In the genomic region with DNA sequence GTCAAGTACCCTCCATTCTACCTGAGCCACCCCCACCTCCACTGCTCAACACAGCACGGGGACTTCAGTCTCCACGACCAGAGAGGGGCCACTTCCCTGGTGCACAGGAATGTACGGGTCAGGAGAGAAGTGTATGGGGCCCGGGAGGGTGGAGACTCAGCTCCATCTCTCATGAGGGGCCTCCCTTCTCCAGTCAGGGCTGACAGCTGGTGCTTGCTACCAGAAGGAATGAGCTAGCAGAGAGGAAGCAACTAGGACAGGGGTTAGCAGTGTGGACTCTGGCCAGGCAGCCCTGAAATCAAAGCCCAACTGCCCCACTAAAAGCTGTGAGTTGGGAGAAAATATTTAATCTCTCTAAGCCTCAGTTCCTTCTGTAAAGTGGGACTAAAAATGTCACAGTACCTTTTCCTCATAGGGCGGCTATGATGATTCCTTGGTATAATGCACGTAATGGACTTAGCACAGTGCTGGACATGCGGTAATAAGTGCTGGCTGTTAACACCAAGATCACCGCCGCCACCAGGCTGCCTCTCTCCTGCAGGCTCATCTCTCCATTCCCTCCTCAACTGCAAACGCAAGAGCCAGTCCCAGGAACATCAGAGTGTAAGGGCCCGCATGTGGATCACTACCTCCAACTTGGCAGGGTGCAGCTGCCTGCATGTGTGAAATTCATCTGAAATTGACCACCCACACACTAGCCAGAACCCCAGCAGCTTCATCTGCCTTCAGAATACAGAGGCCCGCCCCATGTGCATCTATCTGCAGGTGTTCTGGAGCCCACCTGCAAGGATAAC, we compare ENCODE assay signal across 14 cellular contexts. TPM values are rescaled to one million over a fixed set of nuclear protein-coding genes. Genes with fewer than 3 reads are reported as not detected.
A peak's percentile ranks its signal among the peaks of the same experiment; 100 is the strongest.
DNase-seq lines count a peak whose midpoint lies in the region; ATAC-seq and TF ChIP-seq lines count a peak whose summit lies in the region.
"Had no signal": no experiment of that assay in that cellular context is flagged by ENCODE, and none has a peak within 500 bp of the region (broad histone marks: within the 10 kb centered on the region; RNA-seq: fewer than 3 reads in every experiment).

No MANE protein-coding gene starts in this region.

- H3K9me3 ChIP-seq in CD8-positive, alpha-beta T cell (ENCODE audit: low read length): no peaks in the 10 kb centered on the region
- no peaks in the 10 kb centered on the region for H3K9me3 ChIP-seq in SJCRH30 (replicated peaks)
- H3K9me3 ChIP-seq in osteoblast (ENCODE audit: low read depth, low read length): no peaks in the 10 kb centered on the region
- H3K9me3 ChIP-seq: MG63 had no signal

- H3K36me3 ChIP-seq in CD8-positive, alpha-beta T cell (ENCODE audit: insufficient read depth, low read length): no peaks in the 10 kb centered on the region
- H3K36me3 ChIP-seq in SJCRH30 (no peaks in the 10 kb centered on the region; the same call in 1 of the 2 replicates), rectal smooth muscle tissue (ENCODE audit: control insufficient read depth, insufficient read depth, low read length) (no peaks in the 10 kb centered on the region), osteoblast (ENCODE audit: insufficient read depth, low read length) (peaks cover 57% of the 10 kb centered on the region)

- CTCF ChIA-PET in CD8-positive, alpha-beta T cell (lab: Charles Lee): interaction anchor here (1.4 to 1.5 kb wide), 2 partner anchors 13 to 53 kb away, joined by 3 to 4 read pairs; no protein-coding TSS in a partner anchor

- peaks cover 98% of the 10 kb centered on the region for H4K20me1 ChIP-seq in osteoblast (ENCODE audit: insufficient read depth, low read length)

- no peak for DNase-seq in CD8-positive, alpha-beta T cell
- DNase-seq in SJCRH30 (peak; percentile 73 to 76), hepatic stellate cell (ENCODE audit: low spot score) (peak; percentile 65), germinal center (ENCODE audit: low spot score) (no peak), NCI-H526 treated with DMSO at 0.1 percent for 48 hours (lab: John Stamatoyannopoulos, UW) (no peak), osteoblast (ENCODE audit: insufficient read length, low spot score, missing footprints) (no peak)
- DNase-seq: activated effector memory CD4-positive, alpha-beta T cell treated with Interleukin-2 at 50 U/mL for 16 hours; C1 segment of cervical spinal cord; MG63; stimulated activated CD4-positive, alpha-beta T cell treated with anti-CD3 and anti-CD28 coated beads, Interleukin-2, amount 100 ng/mL, for 24 hours had no signal

- no peak overlapping the region for H3K27ac ChIP-seq in CD8-positive, alpha-beta T cell (ENCODE audit: low read depth, low read length)
- peak overlapping the region; percentile 50 for H3K27ac ChIP-seq in SJCRH30
- peak overlapping the region; percentile 69 for H3K27ac ChIP-seq in rectal smooth muscle tissue (ENCODE audit: low read depth, low read length)
- H3K27ac ChIP-seq in osteoblast (ENCODE audit: low read depth, low read length): no peak overlapping the region

- no peak overlapping the region for H3K4me3 ChIP-seq in CD8-positive, alpha-beta T cell (ENCODE audit: low read depth, low read length)
- no peak overlapping the region for H3K4me3 ChIP-seq in SJCRH30
- peak overlapping the region; percentile 5 for H3K4me3 ChIP-seq in rectal smooth muscle tissue (ENCODE audit: low read length)
- no peak overlapping the region for H3K4me3 ChIP-seq in osteoblast (ENCODE audit: insufficient read depth, low read length)
- H3K4me3 ChIP-seq: MG63 had no signal

- peak overlapping the region; percentile 62 for H3K4me3 Mint-ChIP-seq in CD8-positive, alpha-beta T cell
- H3K4me3 Mint-ChIP-seq: stimulated activated effector memory CD8-positive, alpha-beta T cell treated with anti-CD3 and anti-CD28 coated beads, Interleukin-12 subunit alpha, Interleukin-12 subunit beta, amount 100 ng/mL, for 72 hours; T-helper 1 cell treated with Interleukin-12 subunit alpha and Interleukin-12 subunit beta and Interleukin-4 antibody, amounts not matched to agents 30 μg/mL and 1 μg/mL, for 36 hours had no signal

- H3K4me2 ChIP-seq in osteoblast (ENCODE audit: insufficient read depth, low read length): no peak overlapping the region

- no peaks in the 10 kb centered on the region for H3K9me3 Mint-ChIP-seq in CD8-positive, alpha-beta T cell
- H3K9me3 Mint-ChIP-seq: stimulated activated effector memory CD8-positive, alpha-beta T cell treated with anti-CD3 and anti-CD28 coated beads, Interleukin-12 subunit alpha, Interleukin-12 subunit beta, amount 100 ng/mL, for 72 hours; T-helper 1 cell treated with Interleukin-12 subunit alpha and Interleukin-12 subunit beta and Interleukin-4 antibody, amounts not matched to agents 30 μg/mL and 1 μg/mL, for 36 hours had no signal

- H3K9ac ChIP-seq in rectal smooth muscle tissue (ENCODE audit: low read length): no peak overlapping the region

- H3K4me1 Mint-ChIP-seq in CD8-positive, alpha-beta T cell (ENCODE audit: low read depth): peaks cover 97% of the 10 kb centered on the region

- H3K79me2 ChIP-seq in osteoblast (ENCODE audit: insufficient read depth, low read length): peaks cover 100% of the 10 kb centered on the region

- peaks cover 97% of the 10 kb centered on the region for H3K4me1 ChIP-seq in CD8-positive, alpha-beta T cell (ENCODE audit: insufficient read depth, low read length)
- H3K4me1 ChIP-seq in SJCRH30 (peaks cover 60% of the 10 kb centered on the region), rectal smooth muscle tissue (ENCODE audit: control insufficient read depth, insufficient read depth, low read length) (peaks cover 74% of the 10 kb centered on the region), osteoblast (ENCODE audit: insufficient read depth, low read length) (peaks cover 67% of the 10 kb centered on the region)

- POLR2A ChIA-PET in CD8-positive, alpha-beta T cell (lab: Charles Lee): interaction anchor here (0.9 to 1.8 kb wide), 3 partner anchors 10 to 50 kb away, joined by 3 to 4 read pairs (median 4); no protein-coding TSS in a partner anchor

- no peak overlapping the region for H2AFZ ChIP-seq in osteoblast (ENCODE audit: low read length)

- TF ChIP-seq CTCF in CD8-positive, alpha-beta T cell (IDR thresholded peaks at IDR 0.05): no peak
- TF ChIP-seq CTCF in osteoblast (IDR thresholded peaks at IDR 0.05; ENCODE audit: extremely low read depth, low read depth, low read length): no peak

- peaks cover 27% of the 10 kb centered on the region for H3K36me3 Mint-ChIP-seq in CD8-positive, alpha-beta T cell
- H3K36me3 Mint-ChIP-seq: stimulated activated effector memory CD8-positive, alpha-beta T cell treated with anti-CD3 and anti-CD28 coated beads, Interleukin-12 subunit alpha, Interleukin-12 subunit beta, amount 100 ng/mL, for 72 hours had no signal

- H3K27me3 ChIP-seq in CD8-positive, alpha-beta T cell (ENCODE audit: insufficient read depth, low read length): no peaks in the 10 kb centered on the region
- H3K27me3 ChIP-seq in SJCRH30 (no peaks in the 10 kb centered on the region), rectal smooth muscle tissue (ENCODE audit: control insufficient read depth, insufficient read depth, low read length) (no peaks in the 10 kb centered on the region), osteoblast (ENCODE audit: insufficient read depth, low read length) (no peaks in the 10 kb centered on the region)
- H3K27me3 ChIP-seq: MG63 had no signal

- no peak for ATAC-seq in CD8-positive, alpha-beta T cell
- ATAC-seq in GM21515 (IDR thresholded peaks at IDR 0.05; ENCODE audit: unreplicated experiment): no peak
- ATAC-seq: stimulated activated effector memory CD8-positive, alpha-beta T cell treated with anti-CD3 and anti-CD28 coated beads, Interleukin-12 subunit alpha, Interleukin-12 subunit beta, amount 100 ng/mL, for 72 hours had no signal

- intact Hi-C loops in CD8-positive, alpha-beta T cell (cut with DNase I, micrococcal nuclease): loop anchor here (1.0 to 2.0 kb wide), 2 partner anchors 8 to 16 kb away; no protein-coding TSS in a partner anchor

- H3K27me3 Mint-ChIP-seq in CD8-positive, alpha-beta T cell (ENCODE audit: low read depth): no peaks in the 10 kb centered on the region

- peak overlapping the region; percentile 93 for H3K27ac Mint-ChIP-seq in CD8-positive, alpha-beta T cell
- H3K27ac Mint-ChIP-seq: stimulated activated effector memory CD8-positive, alpha-beta T cell treated with anti-CD3 and anti-CD28 coated beads, Interleukin-12 subunit alpha, Interleukin-12 subunit beta, amount 100 ng/mL, for 72 hours; T-helper 1 cell treated with Interleukin-12 subunit alpha and Interleukin-12 subunit beta and Interleukin-4 antibody, amounts not matched to agents 30 μg/mL and 1 μg/mL, for 36 hours had no signal

RNA-seq across cellular contexts. Expression of gene ACTN1, which starts 14.6 kb away (rescaled TPM):
- 100 to 1,000 TPM; 153 to 161 TPM for total RNA-seq in CD8-positive, alpha-beta T cell
- total RNA-seq in SJCRH30 (2014; rRNA removed; shearing (Covaris generic)): 101 and 104 TPM in 2 replicates
- total RNA-seq in osteoblast: 444 and 447 TPM in 2 replicates

Comparison
In these comparisons a context has a peak if more than half of its experiments do, and no peak if none do; other contexts are left out.
1. DNase-seq: peak in SJCRH30 (2 of 2) and hepatic stellate cell (single experiment); none in CD8-positive, alpha-beta T cell (0 of 7), germinal center (single experiment), NCI-H526 treated with DMSO at 0.1 percent for 48 hours (single experiment) and osteoblast (single experiment).
2. H3K27ac ChIP-seq: peak in SJCRH30 (single experiment) and rectal smooth muscle tissue (single experiment); none in CD8-positive, alpha-beta T cell (single experiment) and osteoblast (single experiment).